In the genomic region with DNA sequence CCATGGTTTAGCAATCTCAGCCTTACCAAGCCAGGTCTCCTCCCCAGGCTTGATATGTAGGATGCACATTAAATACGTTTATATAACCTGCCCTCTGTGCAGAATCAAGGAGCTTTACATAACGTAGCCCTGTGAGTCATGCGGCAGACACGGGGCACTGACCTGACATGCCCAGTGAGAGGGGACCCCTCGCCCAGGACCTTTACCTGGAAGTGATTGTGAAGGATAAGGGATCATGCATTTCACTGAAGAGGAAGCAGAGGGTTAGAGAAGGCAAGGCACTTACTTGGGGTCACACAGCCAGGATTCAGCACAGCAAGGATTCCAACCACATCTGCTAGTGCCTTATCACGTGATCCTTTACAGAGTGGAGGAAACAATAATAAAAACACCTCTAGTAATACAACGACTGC, we compare ENCODE assay signal across 10 cellular contexts. TPM values are rescaled to one million over a fixed set of nuclear protein-coding genes. Genes with fewer than 3 reads are reported as not detected.
DNase-seq lines count a peak whose midpoint lies in the region; ATAC-seq, FAIRE-seq and TF ChIP-seq lines count a peak whose summit lies in the region.
"Had no signal": no experiment of that assay in that cellular context is flagged by ENCODE, and none has a peak within 500 bp of the region (broad histone marks: within the 10 kb centered on the region; RNA-seq: fewer than 3 reads in every experiment).

No MANE protein-coding gene starts in this region.

- H2BK20ac ChIP-seq in H1 (ENCODE audit: low read length): no peak overlapping the region

- H3K23me2 ChIP-seq in H1 (ENCODE audit: low read depth, low read length): peaks cover 16% of the 10 kb centered on the region

- H3K27me3 ChIP-seq in RWPE2 (ENCODE audit: insufficient read depth, poor library complexity, severe bottlenecking) (no peaks in the 10 kb centered on the region), H1 (replicated peaks in 1 of 4; ENCODE audit: control insufficient read depth in 3 of 4, extremely low read depth in 1 of 4, insufficient read depth in 3 of 4, low read length in 3 of 4) (peaks cover 0 to 19% (median 14%) of the 10 kb centered on the region in 4 experiments; a peak in 6 of 7 replicates), prostate gland (replicated peaks; ENCODE audit: insufficient read depth) (no peaks in the 10 kb centered on the region)

- H4K5ac ChIP-seq in H1 (ENCODE audit: insufficient read length, low read depth, low read length): no peak overlapping the region

- intact Hi-C loops in prostate gland (cut with DNase I): no loop called here

- no peak for TF ChIP-seq EP300 in H1 (IDR thresholded peaks at IDR 0.05; ENCODE audit: borderline replicate concordance in 1 of 2, low read depth in 2 of 2, low read length in 2 of 2)

- H3K36me3 ChIP-seq in RWPE2 (ENCODE audit: low read depth) (no peaks in the 10 kb centered on the region), H1 (ENCODE audit: control insufficient read depth in 2 of 4, insufficient read depth in 4 of 4, low read length in 3 of 4) (no peaks in the 10 kb centered on the region), prostate gland (no peaks in the 10 kb centered on the region)

- FAIRE-seq in H1 (lab: Jason Lieb, UNC): no peak
- FAIRE-seq: GM12891 had no signal

- CTCF ChIA-PET in H1 (lab: Charles Lee; ENCODE audit: partially characterized antibody): interaction anchor here (0.5 to 6.3 kb wide), 10 partner anchors 9 to 838 kb away, joined by 3 to 145 read pairs (median 7); no protein-coding TSS in a partner anchor

- H3K18ac ChIP-seq in H1 (ENCODE audit: extremely low read depth, low read length): no peak overlapping the region

- H2AFZ ChIP-seq in H1 (ENCODE audit: low read length): no peak overlapping the region

- TF ChIP-seq CTCF in RWPE2 (IDR thresholded peaks at IDR 0.05; ENCODE audit: poor library complexity, severe bottlenecking) (no peak), H1 (IDR thresholded peaks at IDR 0.05; ENCODE audit: control extremely low read depth in 1 of 3, insufficient read depth in 1 of 3, low read depth in 1 of 3, low read length in 3 of 3) (no peak), progenitor cell of endocrine pancreas (IDR thresholded peaks at IDR 0.05; ENCODE audit: unreplicated experiment) (no peak), prostate gland (IDR thresholded peaks at IDR 0.05) (no peak)

- peak; percentile 72 for ATAC-seq in RWPE2 (ENCODE audit: low read depth)

- H3K27me3 Mint-ChIP-seq in progenitor cell of endocrine pancreas: no peaks in the 10 kb centered on the region

- no peaks in the 10 kb centered on the region for H4K20me1 ChIP-seq in H1 (replicated peaks in 1 of 2; ENCODE audit: control insufficient read depth in 1 of 2, insufficient read depth in 2 of 2, low read length in 2 of 2)

- H3K36me3 Mint-ChIP-seq in progenitor cell of endocrine pancreas (ENCODE audit: insufficient read depth): no peaks in the 10 kb centered on the region

- 0 out of 2 replicates have a peak overlapping the region, but pooled peaks have one; percentile 17 for H2AK5ac ChIP-seq in H1 (ENCODE audit: low read depth, low read length)

- H3K14ac ChIP-seq in H1 (ENCODE audit: insufficient read length): no peak overlapping the region

- H3K56ac ChIP-seq in H1 (replicated peaks; ENCODE audit: insufficient read length, low read depth, low read length): no peak overlapping the region

- DNase-seq in NCI-H2107 treated with DMSO at 0.1 percent for 48 hours (lab: John Stamatoyannopoulos, UW; ENCODE audit: unreplicated experiment): peak; percentile 24
- DNase-seq in NCI-H2107 (lab: John Stamatoyannopoulos, UW): no peak
- peak; percentile 89 for DNase-seq in RWPE2 (ENCODE audit: low spot score)
- no peak for DNase-seq in H1 (ENCODE audit: low read depth in 1 of 2, low spot score in 2 of 2)
- DNase-seq in progenitor cell of endocrine pancreas (ENCODE audit: low spot score, unreplicated experiment): no peak
- no peak for DNase-seq in prostate gland (ENCODE audit: low spot score)
- DNase-seq in mucosa of gallbladder (ENCODE audit: low spot score): no peak
- no peak for DNase-seq in NOMO-1 treated with dmso at 0.1 percent for 144 hours (lab: John Stamatoyannopoulos, UW; ENCODE audit: unreplicated experiment)
- DNase-seq: stimulated activated CD4-positive, alpha-beta T cell treated with anti-CD3 and anti-CD28 coated beads, Interleukin-2, amount 100 ng/mL, for 24 hours had no signal

- peaks cover 32% of the 10 kb centered on the region for H3K4me1 Mint-ChIP-seq in progenitor cell of endocrine pancreas (ENCODE audit: low read depth)

- 78% methylated on average over 7 of the region's 7 CpGs; no CpG with 5 or more reads in 1 of the 2 experiments for WGBS in H1 (ENCODE audit: extremely low coverage in 1 of 2, insufficient coverage in 1 of 2, insufficient read length in 1 of 2, insufficient replicate concordance in 2 of 2, low coverage in 1 of 2, low lambda C conversion rate in 2 of 2, missing lambda C conversion rate in 1 of 2), 2 experiments
- whole genome bisulfite sequencing in prostate gland: 45% methylated on average over 7 of the region's 7 CpGs

- H3K9me3 ChIP-seq in RWPE2 (ENCODE audit: severe bottlenecking) (no peaks in the 10 kb centered on the region), H1 (ENCODE audit: insufficient read depth in 2 of 2, low read depth in 1 of 2, low read length in 1 of 2) (no peaks in the 10 kb centered on the region), prostate gland (no peaks in the 10 kb centered on the region)

- H3K79me1 ChIP-seq in H1 (ENCODE audit: low read depth, low read length): no peaks in the 10 kb centered on the region

- no peak overlapping the region; a peak in 1 of 4 replicates for H3K4me2 ChIP-seq in H1 (ENCODE audit: insufficient read depth in 1 of 2, low read depth in 2 of 2, low read length in 2 of 2)

- H3K9ac ChIP-seq in H1 (replicated peaks in 1 of 4; ENCODE audit: extremely low read depth in 1 of 4, low read depth in 3 of 4, low read length in 3 of 4): no peak overlapping the region

- H2BK12ac ChIP-seq in H1 (ENCODE audit: low read depth, low read length): no peak overlapping the region

- TF ChIP-seq POLR2A in H1 (IDR thresholded peaks at IDR 0.05; ENCODE audit: control extremely low read depth in 1 of 2, low read depth in 2 of 2, low read length in 2 of 2) (no peak), prostate gland (IDR thresholded peaks at IDR 0.05) (no peak)

- H3K4ac ChIP-seq in H1 (replicated peaks; ENCODE audit: insufficient read length, low read depth, low read length): no peak overlapping the region

- H2BK5ac ChIP-seq in H1 (ENCODE audit: low read depth, low read length): no peak overlapping the region

- POLR2A ChIA-PET in H1 (lab: Charles Lee; ENCODE audit: partially characterized antibody): interaction anchor here (1.3 to 2.1 kb wide), 4 partner anchors 10 to 80 kb away, joined by 4 to 11 read pairs (median 6); a partner anchor contains a TSS

- H4K91ac ChIP-seq in H1 (replicated peaks; ENCODE audit: insufficient read length, low read length): no peak overlapping the region

- H3K4me3 Mint-ChIP-seq in progenitor cell of endocrine pancreas (ENCODE audit: low read depth): peak overlapping the region; percentile 40

- no peaks in the 10 kb centered on the region for H3K9me3 Mint-ChIP-seq in progenitor cell of endocrine pancreas (ENCODE audit: low read depth)

- H3K4me1 ChIP-seq in RWPE2 (ENCODE audit: insufficient read depth, poor library complexity, severe bottlenecking): peaks cover 50% of the 10 kb centered on the region
- H3K4me1 ChIP-seq in H1 (replicated peaks in 1 of 4; ENCODE audit: control insufficient read depth in 3 of 4, insufficient read depth in 4 of 4, low read length in 3 of 4): peaks cover 4 to 13% (median 7%) of the 10 kb centered on the region in 4 experiments; a peak in 6 of 7 replicates
- no peaks in the 10 kb centered on the region for H3K4me1 ChIP-seq in prostate gland (replicated peaks)

- H4K8ac ChIP-seq in H1 (ENCODE audit: extremely low read depth, insufficient read depth, low read length): no peak overlapping the region

- H2BK120ac ChIP-seq in H1 (replicated peaks; ENCODE audit: low read depth, low read length): no peak overlapping the region

- H3K27ac Mint-ChIP-seq in progenitor cell of endocrine pancreas: peak overlapping the region; percentile 80

- no peak overlapping the region for H3K23ac ChIP-seq in H1 (ENCODE audit: insufficient read length)

- TF ChIP-seq RAD21 in H1 (IDR thresholded peaks at IDR 0.05 in 1 of 2, conservative IDR thresholded peaks at IDR 0.05 in 1 of 2; ENCODE audit: low read depth in 2 of 2, low read length in 2 of 2): no peak

- peak overlapping the region; percentile 90 for H3K27ac ChIP-seq in RWPE2 (ENCODE audit: poor library complexity, severe bottlenecking)
- no peak overlapping the region for H3K27ac ChIP-seq in H1 (ENCODE audit: low read depth, low read length)
- no peak overlapping the region for H3K27ac ChIP-seq in prostate gland

- H2BK15ac ChIP-seq in H1 (ENCODE audit: low read length): no peak overlapping the region

- peak overlapping the region; percentile 45 for H3K4me3 ChIP-seq in RWPE2 (ENCODE audit: severe bottlenecking)
- H3K4me3 ChIP-seq in H1 (ENCODE audit: extremely low read depth in 1 of 4, insufficient read depth in 2 of 4, low read depth in 3 of 4, low read length in 4 of 4): no peak overlapping the region
- H3K4me3 ChIP-seq in prostate gland: no peak overlapping the region

- no peaks in the 10 kb centered on the region for H3K79me2 ChIP-seq in H1 (ENCODE audit: control insufficient read depth in 1 of 2, insufficient read depth in 2 of 2, low read length in 2 of 2)

RNA-seq across cellular contexts. Expression of a gene that starts 18.9 kb away (rescaled TPM):
- 1.3 and 2.7 TPM in 2 replicates for total RNA-seq in H1 (2021; fragmentation: NEBNext Ultra II Directional; extraction: Animal tissue kit (Norgen Biotek cat#: 25700))
- polyA plus RNA-seq in H1 (2011; rRNA removed): 0.44 and 1.2 TPM in 2 replicates
- polyA plus RNA-seq in H1 (2011; cell fraction: cytosol; rRNA removed): 0.32 TPM
- 5.2 TPM for polyA plus RNA-seq in H1 (2011; cell fraction: nucleus; rRNA removed)
- polyA plus RNA-seq in H1 (2012, experiment 1 of 2): 1.1 to 4.3 TPM (median 2.6 TPM) in 4 replicates
- 2.4 TPM for polyA plus RNA-seq in H1 (2012, experiment 2 of 2)
- polyA plus RNA-seq in H1 (2013, experiment 1 of 2): 0.85 TPM
- 0.79 TPM for polyA plus RNA-seq in H1 (2013, experiment 2 of 2)
- 2.8 and 6.9 TPM in 2 replicates for polyA minus RNA-seq in H1 (2011; rRNA and poly(A)+ RNA removed)
- 1.5 TPM for polyA minus RNA-seq in H1 (2011; cell fraction: cytosol; rRNA and poly(A)+ RNA removed)
- polyA minus RNA-seq in H1 (2011; cell fraction: nucleus; rRNA and poly(A)+ RNA removed): 39.4 TPM
- total RNA-seq in progenitor cell of endocrine pancreas: 5.3 and 7.3 TPM in 2 replicates
- total RNA-seq in prostate gland: 1 to 10 TPM; 2.5 to 6.4 TPM
- 7.2 TPM for total RNA-seq in mucosa of gallbladder

RNA-seq across cellular contexts. Expression of a gene that starts 25.2 kb away (rescaled TPM):
- total RNA-seq in H1 (2021; fragmentation: NEBNext Ultra II Directional; extraction: Animal tissue kit (Norgen Biotek cat#: 25700)): 44.7 and 46.4 TPM in 2 replicates
- polyA plus RNA-seq in H1 (2011; rRNA removed): 94.2 and 112 TPM in 2 replicates
- polyA plus RNA-seq in H1 (2011; cell fraction: cytosol; rRNA removed): 73.6 TPM
- polyA plus RNA-seq in H1 (2011; cell fraction: nucleus; rRNA removed): 104 TPM
- polyA plus RNA-seq in H1 (2012, experiment 1 of 2): 44.6 to 60.9 TPM (median 54.2 TPM) in 4 replicates
- 246 TPM for polyA plus RNA-seq in H1 (2012, experiment 2 of 2)
- 51.0 TPM for polyA plus RNA-seq in H1 (2013, experiment 1 of 2)
- 52.4 TPM for polyA plus RNA-seq in H1 (2013, experiment 2 of 2)
- 32.3 and 35.8 TPM in 2 replicates for polyA minus RNA-seq in H1 (2011; rRNA and poly(A)+ RNA removed)
- polyA minus RNA-seq in H1 (2011; cell fraction: cytosol; rRNA and poly(A)+ RNA removed): 33.8 TPM
- polyA minus RNA-seq in H1 (2011; cell fraction: nucleus; rRNA and poly(A)+ RNA removed): 31.2 TPM
- total RNA-seq in progenitor cell of endocrine pancreas (58.5 and 64.8 TPM in 2 replicates), prostate gland (100 to 1,000 TPM; 142 to 151 TPM), mucosa of gallbladder (57.0 TPM)

RNA-seq across cellular contexts. Expression of a gene that starts 42.4 kb away (rescaled TPM):
- 34.8 and 38.0 TPM in 2 replicates for total RNA-seq in H1 (2021; fragmentation: NEBNext Ultra II Directional; extraction: Animal tissue kit (Norgen Biotek cat#: 25700))
- 16.8 and 18.4 TPM in 2 replicates for polyA plus RNA-seq in H1 (2011; rRNA removed)
- polyA plus RNA-seq in H1 (2011; cell fraction: cytosol; rRNA removed): 16.6 TPM
- polyA plus RNA-seq in H1 (2011; cell fraction: nucleus; rRNA removed): 10.3 TPM
- 20.0 to 27.9 TPM (median 23.6 TPM) in 4 replicates for polyA plus RNA-seq in H1 (2012, experiment 1 of 2)
- 18.3 TPM for polyA plus RNA-seq in H1 (2012, experiment 2 of 2)
- polyA plus RNA-seq in H1 (2013, experiment 1 of 2): 42.2 TPM
- polyA plus RNA-seq in H1 (2013, experiment 2 of 2): 43.6 TPM
- 8.2 and 8.3 TPM in 2 replicates for polyA minus RNA-seq in H1 (2011; rRNA and poly(A)+ RNA removed)
- 21.5 TPM for polyA minus RNA-seq in H1 (2011; cell fraction: cytosol; rRNA and poly(A)+ RNA removed)
- 14.5 TPM for polyA minus RNA-seq in H1 (2011; cell fraction: nucleus; rRNA and poly(A)+ RNA removed)
- total RNA-seq in progenitor cell of endocrine pancreas (7.4 and 8.9 TPM in 2 replicates), prostate gland (1 to 10 TPM; 6.6 to 8.9 TPM), mucosa of gallbladder (4.9 TPM)

RNA-seq across cellular contexts. Expression of a gene that starts 44.0 kb away (rescaled TPM):
- 15.3 and 18.4 TPM in 2 replicates for total RNA-seq in H1 (2021; fragmentation: NEBNext Ultra II Directional; extraction: Animal tissue kit (Norgen Biotek cat#: 25700))
- 9.1 and 20.4 TPM in 2 replicates for polyA plus RNA-seq in H1 (2011; rRNA removed)
- polyA plus RNA-seq in H1 (2011; cell fraction: cytosol; rRNA removed): 12.5 TPM
- polyA plus RNA-seq in H1 (2011; cell fraction: nucleus; rRNA removed): 39.1 TPM
- 25.0 to 32.4 TPM (median 29.9 TPM) in 4 replicates for polyA plus RNA-seq in H1 (2012, experiment 1 of 2)
- polyA plus RNA-seq in H1 (2012, experiment 2 of 2): 28.1 TPM
- polyA plus RNA-seq in H1 (2013, experiment 1 of 2): 35.0 TPM
- polyA plus RNA-seq in H1 (2013, experiment 2 of 2): 27.2 TPM
- polyA minus RNA-seq in H1 (2011; rRNA and poly(A)+ RNA removed): 4.3 and 7.5 TPM in 2 replicates
- 19.8 TPM for polyA minus RNA-seq in H1 (2011; cell fraction: cytosol; rRNA and poly(A)+ RNA removed)
- polyA minus RNA-seq in H1 (2011; cell fraction: nucleus; rRNA and poly(A)+ RNA removed): 12.2 TPM
- total RNA-seq in progenitor cell of endocrine pancreas: 24.2 and 27.2 TPM in 2 replicates
- total RNA-seq in prostate gland: 10 to 100 TPM; 56.1 to 60.3 TPM
- 54.2 TPM for total RNA-seq in mucosa of gallbladder

RNA-seq across cellular contexts. Expression of a gene that starts 48.0 kb away (rescaled TPM):
- total RNA-seq in H1 (2021; fragmentation: NEBNext Ultra II Directional; extraction: Animal tissue kit (Norgen Biotek cat#: 25700)): 21.1 and 21.6 TPM in 2 replicates
- polyA plus RNA-seq in H1 (2011; rRNA removed): 21.0 and 33.5 TPM in 2 replicates
- polyA plus RNA-seq in H1 (2011; cell fraction: cytosol; rRNA removed): 19.9 TPM
- 19.7 TPM for polyA plus RNA-seq in H1 (2011; cell fraction: nucleus; rRNA removed)
- polyA plus RNA-seq in H1 (2012, experiment 1 of 2): 19.1 to 26.5 TPM (median 23.9 TPM) in 4 replicates
- polyA plus RNA-seq in H1 (2012, experiment 2 of 2): 24.8 TPM
- 32.6 TPM for polyA plus RNA-seq in H1 (2013, experiment 1 of 2)
- polyA plus RNA-seq in H1 (2013, experiment 2 of 2): 36.9 TPM
- 9.5 and 14.4 TPM in 2 replicates for polyA minus RNA-seq in H1 (2011; rRNA and poly(A)+ RNA removed)
- polyA minus RNA-seq in H1 (2011; cell fraction: cytosol; rRNA and poly(A)+ RNA removed): 8.3 TPM
- polyA minus RNA-seq in H1 (2011; cell fraction: nucleus; rRNA and poly(A)+ RNA removed): 9.9 TPM
- total RNA-seq in progenitor cell of endocrine pancreas: 17.9 and 21.6 TPM in 2 replicates
- 10 to 100 TPM in 1 of 2 donors, 1 to 10 TPM in 1; 7.2 to 19.7 TPM for total RNA-seq in prostate gland
- total RNA-seq in mucosa of gallbladder: 10.7 TPM

Comparison
In these comparisons a context has a peak if more than half of its experiments do, and no peak if none do; other contexts are left out.
1. DNase-seq: peak in NCI-H2107 treated with DMSO at 0.1 percent for 48 hours (single experiment) and RWPE2 (single experiment); none in NCI-H2107 (single experiment), H1 (0 of 2), progenitor cell of endocrine pancreas (single experiment), prostate gland (single experiment), mucosa of gallbladder (single experiment) and NOMO-1 treated with dmso at 0.1 percent for 144 hours (single experiment).